Comparison of ENCODE assay signal across 1 cellular context in the genomic region with DNA sequence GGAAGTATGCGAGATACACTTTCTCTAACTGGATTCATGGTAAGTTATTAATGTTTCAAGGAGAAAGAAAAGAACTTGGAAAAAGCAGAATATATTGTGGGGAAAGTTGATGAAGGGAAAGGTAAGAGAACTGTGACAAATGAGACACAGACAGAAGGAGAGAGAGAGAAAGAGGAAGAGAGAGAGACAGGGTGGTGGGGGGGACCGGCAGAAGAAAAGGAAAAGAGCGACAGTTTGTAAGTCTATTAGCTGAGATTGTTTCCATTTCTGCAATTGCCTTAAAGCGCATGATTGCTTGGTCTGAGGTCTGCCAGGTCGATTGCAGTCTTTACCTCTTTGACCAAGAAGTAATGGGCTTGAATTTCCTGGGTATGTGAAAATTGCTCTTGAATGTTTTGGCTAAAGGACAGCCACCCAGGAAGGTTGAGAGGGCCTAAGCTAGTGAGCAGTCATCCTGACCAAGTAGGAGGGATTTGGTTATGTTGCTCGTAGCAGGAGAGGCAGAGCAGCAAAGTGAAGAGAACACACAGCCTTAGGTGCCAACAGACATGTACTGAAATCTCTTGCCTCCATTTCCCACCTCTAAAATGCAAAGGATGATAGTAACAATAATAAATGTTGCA.
TF ChIP-seq lines count a peak whose summit lies in the region.

No MANE protein-coding gene starts in this region.

TF ChIP-seq in H1, 55 proteins besides CTCF, POLR2A, EP300 and RAD21:
- no peak for TF ChIP-seq TAF1 (IDR thresholded peaks at IDR 0.05; ENCODE audit: low read depth, low read length)
- no peak for TF ChIP-seq KDM1A (IDR thresholded peaks at IDR 0.05; ENCODE audit: borderline replicate concordance, low read length)
- no peak for TF ChIP-seq SIRT6 (IDR thresholded peaks at IDR 0.05; ENCODE audit: low read length)
- TF ChIP-seq, protein P1, sequence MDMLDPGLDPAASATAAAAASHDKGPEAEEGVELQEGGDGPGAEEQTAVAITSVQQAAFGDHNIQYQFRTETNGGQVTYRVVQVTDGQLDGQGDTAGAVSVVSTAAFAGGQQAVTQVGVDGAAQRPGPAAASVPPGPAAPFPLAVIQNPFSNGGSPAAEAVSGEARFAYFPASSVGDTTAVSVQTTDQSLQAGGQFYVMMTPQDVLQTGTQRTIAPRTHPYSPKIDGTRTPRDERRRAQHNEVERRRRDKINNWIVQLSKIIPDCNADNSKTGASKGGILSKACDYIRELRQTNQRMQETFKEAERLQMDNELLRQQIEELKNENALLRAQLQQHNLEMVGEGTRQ (IDR thresholded peaks at IDR 0.05; ENCODE audit: low read length), result no peak
- TF ChIP-seq POLR2AphosphoS5 (IDR thresholded peaks at IDR 0.05; ENCODE audit: low read depth, low read length), result no peak
- no peak for TF ChIP-seq JUND (IDR thresholded peaks at IDR 0.05; ENCODE audit: low read length)
- no peak for TF ChIP-seq POU5F1 (IDR thresholded peaks at IDR 0.05; ENCODE audit: low read depth, low read length)
- TF ChIP-seq SP2 (IDR thresholded peaks at IDR 0.05; ENCODE audit: low read length), result no peak
- no peak for TF ChIP-seq BACH1 (IDR thresholded peaks at IDR 0.05; ENCODE audit: low read length)
- no peak for TF ChIP-seq ZNF274 (IDR thresholded peaks at IDR 0.05; ENCODE audit: borderline replicate concordance, extremely low read depth, low read length)
- TF ChIP-seq TEAD4 (IDR thresholded peaks at IDR 0.05; ENCODE audit: low read depth, low read length), result no peak
- TF ChIP-seq CEBPB (IDR thresholded peaks at IDR 0.05; ENCODE audit: low read depth, low read length), result no peak
- no peak for TF ChIP-seq ASH2L (IDR thresholded peaks at IDR 0.05; ENCODE audit: low read length)
